ENCODE assay signal across 14 cellular contexts in genomic region chr15:56950979-56951378, GRCh38. TPM values are rescaled to one million over a fixed set of nuclear protein-coding genes. Genes with fewer than 3 reads are reported as not detected.
A peak's percentile ranks its signal among the peaks of the same experiment; 100 is the strongest.
DNase-seq lines count a peak whose midpoint lies in the region; ATAC-seq, FAIRE-seq and TF ChIP-seq lines count a peak whose summit lies in the region.
"Had no signal": no experiment of that assay in that cellular context is flagged by ENCODE, and none has a peak within 500 bp of the region (broad histone marks: within the 10 kb centered on the region; RNA-seq: fewer than 3 reads in every experiment).

No MANE protein-coding gene starts in this region.

- H3K27ac ChIP-seq in GM12878 (ENCODE audit: control insufficient read depth, insufficient read depth), result peak overlapping the region; percentile 4
- no peak overlapping the region for H3K27ac ChIP-seq in hepatocyte
- H3K27ac ChIP-seq: SJCRH30 had no signal

- no TSS peak for BruUV-seq in GM12878 (replicated peaks; lab: Mats Ljungman, UMichigan)

- WGBS in GM12878 (ENCODE audit: insufficient coverage, insufficient replicate concordance, low lambda C conversion rate, missing lambda C conversion rate), result 11% methylated on average over 6 of the region's 6 CpGs
- 100% methylated on average over 6 of the region's 6 CpGs for WGBS in hepatocyte (ENCODE audit: low lambda C conversion rate, missing lambda C conversion rate)

- no peaks in the 10 kb centered on the region; a peak in 1 of 4 replicates for H3K36me3 ChIP-seq in GM12878 (ENCODE audit: control insufficient read depth in 2 of 2, insufficient read depth in 2 of 2, low read length in 1 of 2)
- peaks cover 3% of the 10 kb centered on the region for H3K36me3 ChIP-seq in hepatocyte (replicated peaks; ENCODE audit: insufficient read depth, low read depth)

- in situ Hi-C loops in GM12878 (cut with MboI), result no loop called here

- SMC1A ChIA-PET in GM12878 (lab: Charles Lee; ENCODE audit: uncharacterized antibody, unreplicated experiment), result no interaction called here

- H3K9me2 ChIP-seq in hepatocyte (replicated peaks; ENCODE audit: insufficient read depth), result no peaks in the 10 kb centered on the region

- H3K4me2 ChIP-seq in GM12878 (ENCODE audit: control insufficient read depth, insufficient read depth) (peak overlapping the region; percentile 66; the same call in 1 of the 2 replicates), hepatocyte (no peak overlapping the region)

- DNase-seq in GM12878 (ENCODE audit: low read depth, low spot score) (peak; percentile 55), NCI-H226 (no peak), cardiac septum (ENCODE audit: low spot score) (no peak), hepatocyte (ENCODE audit: low spot score) (no peak)
- DNase-seq: mammary epithelial cell, NCI-H1092, NCI-H748 treated with DMSO at 0.1 percent for 48 hours, occipital lobe, SJCRH30 had no signal

- H3K4me3 ChIP-seq in GM12878 (peak overlapping the region; percentile 8; the same call in 1 of the 2 replicates), hepatocyte (no peak overlapping the region)
- H3K4me3 ChIP-seq: SJCRH30 had no signal

- TF ChIP-seq EP300 in GM12878 (IDR thresholded peaks at IDR 0.05; ENCODE audit: borderline replicate concordance in 1 of 2, control insufficient read depth in 1 of 2, low read depth in 2 of 2, low read length in 2 of 2), result peak; percentile 60 to 72; a peak in 2 of 4 replicates

- H3K4me1 ChIP-seq in GM12878 (ENCODE audit: control insufficient read depth, insufficient read depth, low read length) (peaks cover 15% of the 10 kb centered on the region), hepatocyte (ENCODE audit: insufficient read depth) (peaks cover 4% of the 10 kb centered on the region)

- no peak for TF ChIP-seq RAD21 in GM12878 (IDR thresholded peaks at IDR 0.05; ENCODE audit: insufficient read depth, low read depth, low read length)

- CTCF ChIA-PET in GM12878 (lab: Yijun Ruan, JAX), result no interaction called here

- peak; percentile 77 for FAIRE-seq in GM12878 (lab: Jason Lieb, UNC)
- FAIRE-seq: bronchial epithelial cell had no signal

- POLR2A ChIA-PET in GM12878 (lab: Charles Lee), result no interaction called here

- peak; percentile 99 for ATAC-seq in GM18868 (IDR thresholded peaks at IDR 0.05; ENCODE audit: unreplicated experiment)
- ATAC-seq in GM21390 (IDR thresholded peaks at IDR 0.05; ENCODE audit: unreplicated experiment), result peak; percentile 94
- peak; percentile 93 for ATAC-seq in HG03039 (IDR thresholded peaks at IDR 0.05; ENCODE audit: unreplicated experiment)
- ATAC-seq in GM12878, result peak; percentile 99
- ATAC-seq: activated T-helper 17 cell treated with anti-CD3 and anti-CD28 coated beads, Interleukin-2, amount 50 U/mL, for 72 hours had no signal

- no peak for TF ChIP-seq POLR2A in GM12878 (IDR thresholded peaks at IDR 0.05; ENCODE audit: low read depth, low read length)

- RAD21 ChIA-PET in GM12878 (lab: Charles Lee; ENCODE audit: unreplicated experiment), result no interaction called here

- H3K9ac ChIP-seq in GM12878 (ENCODE audit: control insufficient read depth, insufficient read depth, low read length), result no peak overlapping the region

- no peak overlapping the region for H2AFZ ChIP-seq in GM12878 (ENCODE audit: control insufficient read depth, low read depth, low read length)
- H2AFZ ChIP-seq in hepatocyte, result no peak overlapping the region

- intact Hi-C loops in GM12878 (cut with micrococcal nuclease; ENCODE audit: unreplicated experiment) (no loop called here), cardiac septum (cut with DNase I) (no loop called here)

- TF ChIP-seq CTCF in GM12878 (IDR thresholded peaks at IDR 0.05 in 2 of 3, conservative IDR thresholded peaks at IDR 0.05 in 1 of 3; ENCODE audit: control insufficient read depth in 2 of 3, extremely low read depth in 1 of 3, insufficient read depth in 1 of 3, low read depth in 3 of 3, low read length in 3 of 3), result no peak
- TF ChIP-seq CTCF in hepatocyte (IDR thresholded peaks at IDR 0.05; ENCODE audit: poor library complexity), result no peak

- H4K20me1 ChIP-seq in GM12878 (ENCODE audit: control insufficient read depth, insufficient read depth) (no peaks in the 10 kb centered on the region), hepatocyte (ENCODE audit: insufficient read depth, poor library complexity, severe bottlenecking) (peaks cover 36% of the 10 kb centered on the region)

- H3K79me2 ChIP-seq in GM12878 (ENCODE audit: control insufficient read depth, insufficient read depth, low read length) (peaks cover 32% of the 10 kb centered on the region), hepatocyte (peaks cover 100% of the 10 kb centered on the region)

- H3K27me3 ChIP-seq in GM12878 (replicated peaks in 1 of 2; ENCODE audit: control insufficient read depth in 2 of 2, insufficient read depth in 2 of 2, low read length in 1 of 2) (no peaks in the 10 kb centered on the region), hepatocyte (no peaks in the 10 kb centered on the region)
- H3K27me3 ChIP-seq: SJCRH30 had no signal

- peaks cover 1% of the 10 kb centered on the region for H3K9me3 ChIP-seq in GM12878 (replicated peaks; ENCODE audit: control insufficient read depth, insufficient read depth, low read length)
- no peaks in the 10 kb centered on the region for H3K9me3 ChIP-seq in hepatocyte (ENCODE audit: low read depth)

TF ChIP-seq in GM12878, 131 proteins besides CTCF, POLR2A, EP300 and RAD21 (continues in another document):
- TF ChIP-seq USF1 (IDR thresholded peaks at IDR 0.05; ENCODE audit: borderline replicate concordance, extremely low read length, insufficient read depth, low read depth, low read length) (no peak), E2F8 (IDR thresholded peaks at IDR 0.05; ENCODE audit: low read depth, partially characterized antibody) (no peak), HSF1 (IDR thresholded peaks at IDR 0.05; ENCODE audit: low read depth, low read length) (no peak), WRNIP1 (IDR thresholded peaks at IDR 0.05; ENCODE audit: borderline replicate concordance, low read depth, low read length) (no peak)

RNA-seq across cellular contexts. Expression of gene TCF12, which starts 32.5 kb away (rescaled TPM):
- 192 and 220 TPM in 2 replicates for total RNA-seq in GM12878 (2013; cell fraction: nucleolus; rRNA removed)
- 70.9 and 72.5 TPM in 2 replicates for total RNA-seq in GM12878 (2014; rRNA removed)
- 47.1 and 51.2 TPM in 2 replicates for total RNA-seq in GM12878 (2014; rRNA removed; fragmentation: Illumina TruSeq; extraction: Trizol)
- total RNA-seq in GM12878 (2021), result 66.5 and 68.1 TPM in 2 replicates
- 8.0 TPM for polyA plus RNA-seq in GM12878 (2011; ENCODE audit: low read depth)
- 43.4 and 69.3 TPM in 2 replicates for polyA plus RNA-seq in GM12878 (2011; rRNA removed)
- polyA plus RNA-seq in GM12878 (2011; cell fraction: cytosol; rRNA removed), result 52.1 and 60.9 TPM in 2 replicates
- polyA plus RNA-seq in GM12878 (2011; cell fraction: nucleus; rRNA removed), result 62.3 and 64.0 TPM in 2 replicates
- polyA plus RNA-seq in GM12878 (2012), result 13.1 and 20.3 TPM in 2 replicates
- 55.7 and 72.5 TPM in 2 replicates for polyA plus RNA-seq in GM12878 (2014; fragmentation: Illumina TruSeq; extraction: Trizol)
- 1 to 10 TPM; 8.2 to 9.0 TPM for polyA plus RNA-seq in GM12878 (2014; fragmentation: Nextera tagmentation; extraction: Ambion mirVana)
- polyA plus RNA-seq in GM12878 (2014; rRNA removed), result 36.4 and 43.1 TPM in 2 replicates
- 10 to 100 TPM; 48.9 to 50.1 TPM for polyA plus RNA-seq in GM12878 (2016; fragmentation: Nextera tagmentation; extraction: Ambion mirVana)
- polyA minus RNA-seq in GM12878 (2011; rRNA and poly(A)+ RNA removed), result 75.6 and 114 TPM in 2 replicates
- polyA minus RNA-seq in GM12878 (2011; cell fraction: cytosol; rRNA and poly(A)+ RNA removed), result 19.0 and 31.8 TPM in 2 replicates
- polyA minus RNA-seq in GM12878 (2011; cell fraction: nucleus; rRNA and poly(A)+ RNA removed), result 55.2 and 99.8 TPM in 2 replicates
- total RNA-seq in cardiac septum, result 57.3 TPM
- 86.6 and 93.2 TPM in 2 replicates for total RNA-seq in hepatocyte
- polyA plus RNA-seq in hepatocyte, result 30.3 and 42.0 TPM in 2 replicates
